12 cellular contexts compared by ENCODE assay signal in the genomic region with DNA sequence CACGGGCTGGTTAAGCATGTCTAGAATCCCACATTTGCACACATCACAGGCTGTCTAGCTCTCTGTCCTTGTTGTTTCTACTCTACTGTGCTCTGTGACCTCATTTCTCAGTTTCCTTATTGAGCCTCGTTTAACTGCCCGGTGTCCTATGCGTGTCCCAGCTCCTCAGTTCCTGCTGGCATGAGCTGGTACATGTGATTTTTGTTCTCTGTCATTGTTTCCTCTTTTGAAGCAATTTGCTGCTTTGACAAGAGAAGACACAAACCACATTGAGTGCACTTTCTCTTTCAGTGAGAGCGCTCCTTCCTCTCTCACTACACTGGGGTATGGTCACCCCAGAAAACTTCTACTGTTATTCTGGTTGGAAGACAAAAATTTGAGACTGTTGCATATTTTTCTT.
A peak's percentile ranks its signal among the peaks of the same experiment; 100 is the strongest.
DNase-seq lines count a peak whose midpoint lies in the region; ATAC-seq and TF ChIP-seq lines count a peak whose summit lies in the region.
"Had no signal": no experiment of that assay in that cellular context is flagged by ENCODE, and none has a peak within 500 bp of the region (broad histone marks: within the 10 kb centered on the region; RNA-seq: fewer than 3 reads in every experiment).

No MANE protein-coding gene starts in this region.

- peak overlapping the region; percentile 64; the same call in 1 of the 2 replicates for H2AFZ ChIP-seq in OCI-LY3 (ENCODE audit: low read depth, low read length)
- H2AFZ ChIP-seq in OCI-LY7 (ENCODE audit: low read length) = no peak overlapping the region

- H3K27me3 ChIP-seq in OCI-LY3 (ENCODE audit: low read depth, low read length) = no peaks in the 10 kb centered on the region
- H3K27me3 ChIP-seq in esophagus squamous epithelium = no peaks in the 10 kb centered on the region
- H3K27me3 ChIP-seq: neutrophil, SJSA1 had no signal

- POLR2A ChIA-PET in OCI-LY7 (lab: Charles Lee) = no interaction called here

- H3K27ac ChIP-seq in OCI-LY3 (ENCODE audit: low read length) = peak overlapping the region; percentile 90
- H3K27ac ChIP-seq in esophagus squamous epithelium = peak overlapping the region in 1 of 4 donors; percentile 47
- H3K27ac ChIP-seq in OCI-LY7 (ENCODE audit: low read depth, low read length, poor library complexity, severe bottlenecking) = no peak overlapping the region
- H3K27ac ChIP-seq: neutrophil, SJSA1 had no signal

- BruUV-seq in OCI-LY7 (replicated peaks; lab: Mats Ljungman, UMichigan) = no TSS peak

- peak; percentile 88 for ATAC-seq in GM19043 (IDR thresholded peaks at IDR 0.05; ENCODE audit: low read depth, unreplicated experiment)
- peak; percentile 95 for ATAC-seq in HG02938 (IDR thresholded peaks at IDR 0.05; ENCODE audit: unreplicated experiment)

- H3K79me2 ChIP-seq in OCI-LY3 (ENCODE audit: low read length) (no peaks in the 10 kb centered on the region), OCI-LY7 (ENCODE audit: insufficient read depth, low read depth, low read length) (no peaks in the 10 kb centered on the region)

- no peaks in the 10 kb centered on the region for H3K9me2 ChIP-seq in OCI-LY7 (ENCODE audit: insufficient read depth, low read length)

- peak overlapping the region in 1 of 2 donors; percentile 42 for H3K4me3 Mint-ChIP-seq in CD14-positive monocyte
- H3K4me3 Mint-ChIP-seq: activated naive CD4-positive, alpha-beta T cell treated with anti-CD3 and anti-CD28 coated beads, Interleukin-2, amount 50 U/mL, for 24 hours had no signal

- H3K4me2 ChIP-seq in OCI-LY3 (ENCODE audit: low read length) (peak overlapping the region; percentile 79), OCI-LY7 (ENCODE audit: low read length) (no peak overlapping the region)

- intact Hi-C loops in CD14-positive monocyte (cut with micrococcal nuclease) = loop anchor here in 1 of 2 donors (5.0 kb wide), 1 partner anchor 95 kb away; no protein-coding TSS in a partner anchor
- intact Hi-C loops in esophagus squamous epithelium (cut with DNase I) = no loop called here
- intact Hi-C loops in OCI-LY7 (cut with micrococcal nuclease; ENCODE audit: unreplicated experiment) = no loop called here

- H3K27ac Mint-ChIP-seq in CD14-positive monocyte = peak overlapping the region; percentile 74 to 90 (median 82)
- H3K27ac Mint-ChIP-seq: activated naive CD4-positive, alpha-beta T cell treated with anti-CD3 and anti-CD28 coated beads, Interleukin-2, amount 50 U/mL, for 24 hours had no signal

- H3K4me1 Mint-ChIP-seq in CD14-positive monocyte = peaks cover 44% of the 10 kb centered on the region
- H3K4me1 Mint-ChIP-seq: activated naive CD4-positive, alpha-beta T cell treated with anti-CD3 and anti-CD28 coated beads, Interleukin-2, amount 50 U/mL, for 24 hours had no signal

- CTCF ChIA-PET in OCI-LY7 (lab: Charles Lee; ENCODE audit: unreplicated experiment) = no interaction called here

- DNase-seq in CD14-positive monocyte (ENCODE audit: low spot score) (peak; percentile 73), NAMALWA (ENCODE audit: low spot score) (no peak), esophagus squamous epithelium (lab: John Stamatoyannopoulos, UW) (no peak), NCI-H1694 (lab: John Stamatoyannopoulos, UW) (no peak), OCI-LY7 (ENCODE audit: low spot score) (no peak)
- DNase-seq: Caco-2 had no signal

- H3K36me3 ChIP-seq in OCI-LY3 (replicated peaks; ENCODE audit: low read depth, low read length) (peaks cover 9% of the 10 kb centered on the region), esophagus squamous epithelium (no peaks in the 10 kb centered on the region), OCI-LY7 (ENCODE audit: insufficient read depth, low read length) (no peaks in the 10 kb centered on the region)
- H3K36me3 ChIP-seq: neutrophil, SJSA1 had no signal

- peak overlapping the region; percentile 66 for H3K9ac ChIP-seq in OCI-LY3 (ENCODE audit: low read length)

- H3K9me3 Mint-ChIP-seq in CD14-positive monocyte = peaks cover 0 to 4% (median 0%) of the 10 kb centered on the region in 7 donors
- H3K9me3 Mint-ChIP-seq: activated naive CD4-positive, alpha-beta T cell treated with anti-CD3 and anti-CD28 coated beads, Interleukin-2, amount 50 U/mL, for 24 hours had no signal

- 31 to 42% methylated on average over 5 of the region's 5 CpGs for WGBS in esophagus squamous epithelium, 2 donors

- TF ChIP-seq CTCF in CD14-positive monocyte (IDR thresholded peaks at IDR 0.05) (no peak), OCI-LY3 (IDR thresholded peaks at IDR 0.05; ENCODE audit: low read depth, low read length) (no peak), esophagus squamous epithelium (IDR thresholded peaks at IDR 0.05) (no peak), OCI-LY7 (conservative IDR thresholded peaks at IDR 0.05; ENCODE audit: low read length) (no peak)

- H4K20me1 ChIP-seq in OCI-LY3 (ENCODE audit: insufficient read depth, low read length) (no peaks in the 10 kb centered on the region), OCI-LY7 (ENCODE audit: insufficient read depth, low read length) (no peaks in the 10 kb centered on the region)

- TF ChIP-seq POLR2A in esophagus squamous epithelium (IDR thresholded peaks at IDR 0.05) = no peak

- no peaks in the 10 kb centered on the region for H3K36me3 Mint-ChIP-seq in CD14-positive monocyte
- H3K36me3 Mint-ChIP-seq: activated naive CD4-positive, alpha-beta T cell treated with anti-CD3 and anti-CD28 coated beads, Interleukin-2, amount 50 U/mL, for 24 hours had no signal

- H3K9me3 ChIP-seq in OCI-LY3 (ENCODE audit: insufficient read depth, low read length) (peaks cover 6% of the 10 kb centered on the region), esophagus squamous epithelium (no peaks in the 10 kb centered on the region), OCI-LY7 (ENCODE audit: low read length) (no peaks in the 10 kb centered on the region)
- H3K9me3 ChIP-seq: Caco-2, neutrophil, SJSA1 had no signal

- H3K27me3 Mint-ChIP-seq in CD14-positive monocyte (ENCODE audit: low read depth in 3 of 3) = peaks cover 0 to 5% (median 0%) of the 10 kb centered on the region in 3 donors

- H3K4me1 ChIP-seq in OCI-LY3 (ENCODE audit: low read length) = peaks cover 90% of the 10 kb centered on the region
- H3K4me1 ChIP-seq in esophagus squamous epithelium = peaks cover 0 to 47% (median 17%) of the 10 kb centered on the region in 3 donors
- no peaks in the 10 kb centered on the region for H3K4me1 ChIP-seq in OCI-LY7 (ENCODE audit: insufficient read depth, low read length, poor library complexity, severe bottlenecking)
- H3K4me1 ChIP-seq: SJSA1 had no signal

- H3K4me3 ChIP-seq in OCI-LY3 (ENCODE audit: low read length) (peak overlapping the region; percentile 66), esophagus squamous epithelium (no peak overlapping the region), OCI-LY7 (ENCODE audit: low read depth, low read length, poor library complexity, severe bottlenecking) (no peak overlapping the region)
- H3K4me3 ChIP-seq: SJSA1 had no signal
